In genomic region chr21:36988536-36988935, GRCh38 we compare ENCODE assay signal across 14 cellular contexts. TPM values are rescaled to one million over a fixed set of nuclear protein-coding genes. Genes with fewer than 3 reads are reported as not detected.
DNase-seq lines count a peak whose midpoint lies in the region; ATAC-seq and TF ChIP-seq lines count a peak whose summit lies in the region.
"Had no signal": no experiment of that assay in that cellular context is flagged by ENCODE, and none has a peak within 500 bp of the region (broad histone marks: within the 10 kb centered on the region; RNA-seq: fewer than 3 reads in every experiment).

No MANE protein-coding gene starts in this region.

- H3K18ac ChIP-seq in IMR-90 (ENCODE audit: low read depth, low read length), result no peak overlapping the region

- no peak overlapping the region for H3K9ac ChIP-seq in SK-N-SH
- no peak overlapping the region for H3K9ac ChIP-seq in IMR-90 (ENCODE audit: low read depth, low read length)

- no peak overlapping the region for H3K4ac ChIP-seq in IMR-90 (ENCODE audit: low read depth, low read length)

- no peak overlapping the region for H2AK5ac ChIP-seq in IMR-90 (ENCODE audit: low read depth, low read length)

- no peak overlapping the region for H3K56ac ChIP-seq in IMR-90 (ENCODE audit: extremely low read depth, insufficient read depth, low read length)

- H2BK15ac ChIP-seq in IMR-90 (ENCODE audit: low read depth, low read length), result no peak overlapping the region

- TF ChIP-seq CTCF in SK-N-SH (IDR thresholded peaks at IDR 0.05) (no peak), IMR-90 (conservative IDR thresholded peaks at IDR 0.05; ENCODE audit: low read depth, low read length) (no peak), neural crest cell (conservative IDR thresholded peaks at IDR 0.05) (no peak)

- peak overlapping the region; percentile 50 for H3K4me3 Mint-ChIP-seq in activated naive CD8-positive, alpha-beta T cell treated with anti-CD3 and anti-CD28 coated beads, Interleukin-2, amount 50 U/mL, for 24 hours
- H3K4me3 Mint-ChIP-seq in neural crest cell, result peak overlapping the region; percentile 68

- no peaks in the 10 kb centered on the region for H3K79me2 ChIP-seq in SK-N-SH (ENCODE audit: insufficient read depth)

- H3K4me1 ChIP-seq in SK-N-SH (ENCODE audit: control insufficient read depth in 1 of 2, insufficient read depth in 2 of 2, low read depth in 1 of 2, low read length in 1 of 2) (peaks cover 4 to 14% of the 10 kb centered on the region in 2 experiments; a peak in 2 of 4 replicates), IMR-90 (ENCODE audit: control insufficient read depth, insufficient read depth, low read length) (peaks cover 6% of the 10 kb centered on the region; the same call in 1 of the 2 replicates)

- DNase-seq in SK-N-SH (peak; percentile 68), IMR-90 (no peak), neural crest cell (ENCODE audit: low read depth, low spot score) (no peak), NCI-H2029 (lab: John Stamatoyannopoulos, UW) (no peak), ecto neural progenitor cell (ENCODE audit: low spot score) (no peak)
- DNase-seq in activated naive CD8-positive, alpha-beta T cell treated with anti-CD3 and anti-CD28 coated beads, Interleukin-2, amount 50 U/mL, for 24 hours, result no peak
- DNase-seq: activated CD4-positive, alpha-beta T cell treated with anti-CD3 and anti-CD28 coated beads for 1 hour; activated naive CD4-positive, alpha-beta T cell; hypothalamus; left lung had no signal

- H4K91ac ChIP-seq in IMR-90 (ENCODE audit: insufficient read depth, low read depth, low read length), result no peak overlapping the region

- peak overlapping the region; percentile 52 for H3K27ac Mint-ChIP-seq in activated naive CD8-positive, alpha-beta T cell treated with anti-CD3 and anti-CD28 coated beads, Interleukin-2, amount 50 U/mL, for 24 hours
- H3K27ac Mint-ChIP-seq in neural crest cell (ENCODE audit: unreplicated experiment), result no peak overlapping the region

- H2BK5ac ChIP-seq in IMR-90 (ENCODE audit: low read depth, low read length, poor library complexity, severe bottlenecking), result peak overlapping the region; percentile 28

- peaks cover 7% of the 10 kb centered on the region for H3F3A ChIP-seq in SK-N-SH (replicated peaks; ENCODE audit: insufficient read depth)

- POLR2A ChIA-PET in SK-N-SH (lab: Yijun Ruan, JAX) (interaction anchor here (1.6 kb wide), 1 partner anchor 21 kb away, joined by 8 read pairs; no protein-coding TSS in a partner anchor), IMR-90 (lab: Charles Lee; ENCODE audit: unreplicated experiment) (no interaction called here)

- no TSS peak for BruUV-seq in IMR-90 (replicated peaks; lab: Mats Ljungman, UMichigan)

- WGBS in SK-N-SH (ENCODE audit: low lambda C conversion rate), result 78% methylated on average over 4 of the region's 4 CpGs
- WGBS in IMR-90 (ENCODE audit: extremely low coverage in 2 of 2, insufficient read length in 1 of 2), 2 experiments, result no CpG with 5 or more reads among the region's 4 CpGs

- in situ Hi-C loops in IMR-90 (cut with MboI; ENCODE audit: low sequenced_read_pairs), result no loop called here

- H3K14ac ChIP-seq in IMR-90 (replicated peaks; ENCODE audit: low read depth, low read length), result no peak overlapping the region

- H3K27me3 ChIP-seq in SK-N-SH (ENCODE audit: insufficient read depth), result no peaks in the 10 kb centered on the region
- no peaks in the 10 kb centered on the region for H3K27me3 ChIP-seq in IMR-90 (ENCODE audit: control insufficient read depth, insufficient read depth, low read length)
- H3K27me3 ChIP-seq: left lung, suprapubic skin had no signal

- no peaks in the 10 kb centered on the region for H3K9me3 Mint-ChIP-seq in activated naive CD8-positive, alpha-beta T cell treated with anti-CD3 and anti-CD28 coated beads, Interleukin-2, amount 50 U/mL, for 24 hours
- no peaks in the 10 kb centered on the region for H3K9me3 Mint-ChIP-seq in neural crest cell

- H3K27me3 Mint-ChIP-seq in activated naive CD8-positive, alpha-beta T cell treated with anti-CD3 and anti-CD28 coated beads, Interleukin-2, amount 50 U/mL, for 24 hours, result no peaks in the 10 kb centered on the region
- H3K27me3 Mint-ChIP-seq in neural crest cell (ENCODE audit: low read depth), result peaks cover 2% of the 10 kb centered on the region

- no peak overlapping the region for H2BK120ac ChIP-seq in IMR-90 (ENCODE audit: low read depth, low read length)

- TF ChIP-seq EP300 in SK-N-SH (IDR thresholded peaks at IDR 0.05; ENCODE audit: borderline replicate concordance in 1 of 2, low read depth in 1 of 2, low read length in 1 of 2), result no peak

- H3K9me1 ChIP-seq in IMR-90 (ENCODE audit: insufficient read depth, low read length), result 0 out of 2 replicates have a peak, but pooled peaks cover 7% of the 10 kb centered on the region

- no peak overlapping the region; the same call in 1 of the 2 replicates for H3K23ac ChIP-seq in IMR-90 (ENCODE audit: low read depth, low read length)

- H4K20me1 ChIP-seq in SK-N-SH (ENCODE audit: insufficient read depth), result no peaks in the 10 kb centered on the region
- H4K20me1 ChIP-seq in IMR-90 (ENCODE audit: insufficient read depth, low read length), result no peaks in the 10 kb centered on the region

- H3K4me1 Mint-ChIP-seq in activated naive CD8-positive, alpha-beta T cell treated with anti-CD3 and anti-CD28 coated beads, Interleukin-2, amount 50 U/mL, for 24 hours, result peaks cover 38% of the 10 kb centered on the region
- H3K4me1 Mint-ChIP-seq in neural crest cell, result peaks cover 18% of the 10 kb centered on the region

- H2AFZ ChIP-seq in SK-N-SH (ENCODE audit: low read depth), result no peak overlapping the region
- H2AFZ ChIP-seq in IMR-90 (replicated peaks; ENCODE audit: low read length, poor library complexity), result no peak overlapping the region

- H3K36me3 ChIP-seq in SK-N-SH (replicated peaks in 1 of 2; ENCODE audit: control insufficient read depth in 1 of 2, insufficient read depth in 2 of 2, low read length in 1 of 2) (no peaks in the 10 kb centered on the region), IMR-90 (ENCODE audit: control insufficient read depth, insufficient read depth, low read length) (no peaks in the 10 kb centered on the region)
- H3K36me3 ChIP-seq: left lung, suprapubic skin had no signal

- TF ChIP-seq RAD21 in SK-N-SH (IDR thresholded peaks at IDR 0.05; ENCODE audit: low read length), result no peak
- no peak for TF ChIP-seq RAD21 in IMR-90 (IDR thresholded peaks at IDR 0.05; ENCODE audit: low read length)

- peaks cover 0 to 8% of the 10 kb centered on the region in 2 experiments; a peak in 1 of 4 replicates for H3K79me1 ChIP-seq in IMR-90 (ENCODE audit: low read depth in 1 of 2, low read length in 2 of 2)

- H2BK20ac ChIP-seq in IMR-90 (ENCODE audit: low read depth, low read length), result no peak overlapping the region

- H4K8ac ChIP-seq in IMR-90 (ENCODE audit: low read depth in 2 of 2, low read length in 2 of 2), result peak overlapping the region in 1 of 2 experiments; percentile 24; a peak in 1 of 4 replicates

- ATAC-seq in SK-N-SH treated with all-trans-retinoic acid at 6 μM for 48 hours (no peak), IMR-90 (ENCODE audit: low read depth) (no peak), HG02642 (IDR thresholded peaks at IDR 0.05; ENCODE audit: poor library complexity, unreplicated experiment) (no peak)
- no peak for ATAC-seq in activated naive CD8-positive, alpha-beta T cell treated with anti-CD3 and anti-CD28 coated beads, Interleukin-2, amount 50 U/mL, for 24 hours
- ATAC-seq: left lung had no signal

- no peaks in the 10 kb centered on the region for H3K9me2 ChIP-seq in SK-N-SH

- H3K27ac ChIP-seq in SK-N-SH (ENCODE audit: low read depth in 2 of 2, low read length in 1 of 2) (peak overlapping the region in 1 of 2 experiments; percentile 35; a peak in 1 of 4 replicates), IMR-90 (ENCODE audit: insufficient read depth, low read length) (no peak overlapping the region)

- no peaks in the 10 kb centered on the region for H3K36me3 Mint-ChIP-seq in activated naive CD8-positive, alpha-beta T cell treated with anti-CD3 and anti-CD28 coated beads, Interleukin-2, amount 50 U/mL, for 24 hours (ENCODE audit: low read depth)
- no peaks in the 10 kb centered on the region for H3K36me3 Mint-ChIP-seq in neural crest cell (ENCODE audit: low read depth)

- no peak overlapping the region for H2AK9ac ChIP-seq in IMR-90 (replicated peaks; ENCODE audit: low read depth, low read length, poor library complexity)

- H3K9me3 ChIP-seq in SK-N-SH (no peaks in the 10 kb centered on the region), IMR-90 (ENCODE audit: control insufficient read depth, insufficient read depth, low read length) (no peaks in the 10 kb centered on the region)
- H3K9me3 ChIP-seq: left lung, suprapubic skin had no signal

- no peak for TF ChIP-seq POLR2A in IMR-90 (IDR thresholded peaks at IDR 0.05; ENCODE audit: low read depth, low read length)

- no peak overlapping the region for H4K5ac ChIP-seq in IMR-90 (ENCODE audit: low read depth, low read length)

- dilution Hi-C loops in IMR-90 (cut with HindIII; ENCODE audit: low sequenced_read_pairs, unreplicated experiment), result no loop called here

- H3K4me3 ChIP-seq in SK-N-SH (ENCODE audit: low read depth in 2 of 2, low read length in 1 of 2) (no peak overlapping the region), IMR-90 (ENCODE audit: insufficient read depth, low read depth, low read length) (no peak overlapping the region)

- intact Hi-C loops in IMR-90 (cut with micrococcal nuclease), result loop anchor here (2.0 kb wide), 1 partner anchor 84 kb away; the partner anchor contains the start of genes PIGP and TTC3

- H3K4me2 ChIP-seq in SK-N-SH (no peak overlapping the region), IMR-90 (ENCODE audit: low read depth, low read length) (no peak overlapping the region)

- CTCF ChIA-PET in SK-N-SH (lab: Yijun Ruan, JAX), result interaction anchor here (1.7 to 4.4 kb wide), 6 partner anchors 9 to 98 kb away, joined by 4 to 38 read pairs (median 22); partner anchors contain the start of gene RIPPLY3
- CTCF ChIA-PET in IMR-90 (lab: Yijun Ruan, JAX), result no interaction called here

TF ChIP-seq in SK-N-SH treated with all-trans-retinoic acid at 6 μM for 48 hours, 23 proteins besides CTCF, POLR2A, EP300 and RAD21 (continues in another document):
- no peak for TF ChIP-seq ZNF70 (CRISPR knock-in tag; IDR thresholded peaks at IDR 0.05)

RNA-seq across cellular contexts. Expression of gene RIPPLY3, which starts 18.0 kb away (rescaled TPM):
- polyA plus RNA-seq in SK-N-SH (2012; rRNA removed) (0.03 TPM in 2 replicates), IMR-90 (2012; rRNA removed) (0.07 and 0.10 TPM in 2 replicates)
- 0.04 and 0.07 TPM in 2 replicates for polyA plus RNA-seq in SK-N-SH (2012; cell fraction: cytosol; rRNA removed)
- polyA plus RNA-seq in SK-N-SH (2012; cell fraction: nucleus; rRNA removed), result 0.12 TPM in 1 of 2 replicates, not detected in the other
- total RNA-seq in IMR-90 (2012; rRNA removed) (not detected in 2 replicates), neural crest cell (2.6 and 3.2 TPM in 2 replicates)
- polyA plus RNA-seq in IMR-90 (2012; cell fraction: cytosol; rRNA removed), result 0.03 and 0.05 TPM in 2 replicates
- 0.04 TPM in 1 of 2 replicates, not detected in the other for polyA plus RNA-seq in IMR-90 (2012; cell fraction: nucleus; rRNA removed; ENCODE audit: low replicate concordance)
- total RNA-seq: smooth muscle cell had no signal
- polyA plus RNA-seq: smooth muscle cell had no signal

RNA-seq across cellular contexts. Expression of gene HLCS, which starts 22.1 kb away (rescaled TPM):
- polyA plus RNA-seq in SK-N-SH (2012; rRNA removed) (13.0 and 17.7 TPM in 2 replicates), IMR-90 (2012; rRNA removed) (8.6 and 10.6 TPM in 2 replicates)
- polyA plus RNA-seq in SK-N-SH (2012; cell fraction: cytosol; rRNA removed), result 12.7 and 13.7 TPM in 2 replicates
- 18.3 and 28.2 TPM in 2 replicates for polyA plus RNA-seq in SK-N-SH (2012; cell fraction: nucleus; rRNA removed)
- total RNA-seq in IMR-90 (2012; rRNA removed) (18.1 and 21.0 TPM in 2 replicates), neural crest cell (18.5 and 21.9 TPM in 2 replicates)
- polyA plus RNA-seq in IMR-90 (2012; cell fraction: cytosol; rRNA removed), result 4.1 and 5.8 TPM in 2 replicates
- 4.2 and 15.2 TPM in 2 replicates for polyA plus RNA-seq in IMR-90 (2012; cell fraction: nucleus; rRNA removed; ENCODE audit: low replicate concordance)
